ENCODE assay signal across 28 cellular contexts in genomic region chr17:79412110-79412509, GRCh38.
"Had no signal": no experiment of that assay in that cellular context is flagged by ENCODE, and none has a peak within 500 bp of the region (broad histone marks: within the 10 kb centered on the region; RNA-seq: fewer than 3 reads in every experiment).

No MANE protein-coding gene starts in this region.

- H3K4me1 ChIP-seq: ascending aorta, colonic mucosa, foreskin keratinocyte, gastrocnemius medialis, heart left ventricle had no signal

- H3K36me3 ChIP-seq: ascending aorta, breast epithelium, cardiac muscle cell, colonic mucosa, esophagus muscularis mucosa, gastrocnemius medialis, heart left ventricle had no signal

- ATAC-seq: activated CD4-positive, alpha-beta T cell treated with anti-CD3 and anti-CD28 coated beads for 36 hours; activated naive CD4-positive, alpha-beta T cell treated with anti-CD3 and anti-CD28 coated beads, Interleukin-2, amount 50 U/mL, for 72 hours; activated T-cell treated with anti-CD3 and anti-CD28 coated beads, Interleukin-2, amount 50 U/mL, for 72 hours; foreskin keratinocyte; gastrocnemius medialis; heart left ventricle had no signal

- H3K9me3 ChIP-seq: ascending aorta, breast epithelium, colonic mucosa, esophagus muscularis mucosa, gastrocnemius medialis, heart left ventricle had no signal

- H3K4me3 ChIP-seq: ascending aorta, breast epithelium, cardiac muscle cell, colonic mucosa, esophagus muscularis mucosa, gastrocnemius medialis, heart left ventricle had no signal

- FAIRE-seq: endometrium had no signal

- DNase-seq: activated CD4-positive, alpha-beta memory T cell treated with anti-CD3 and anti-CD28 coated beads, Interleukin-2, amount 10 ng/mL, durations not matched to agents 7 days and 5 days; activated CD4-positive, alpha-beta T cell treated with anti-CD3 and anti-CD28 coated beads for 36 hours; activated CD4-positive, alpha-beta T cell treated with anti-CD3 and anti-CD28 coated beads, Interleukin-2, amount 10 ng/mL, durations not matched to agents 24 days and 14 days; activated CD4-positive, CD25-positive, alpha-beta regulatory T cell; activated CD4-positive, CD25-positive, alpha-beta regulatory T cell treated with anti-CD3 and anti-CD28 coated beads, Interleukin-2, amount 50 U/mL, for 72 hours; activated CD8-positive, alpha-beta memory T cell treated with anti-CD3 and anti-CD28 coated beads, Interleukin-2, amount 50 U/mL, for 48 hours; activated gamma-delta T cell; activated naive CD4-positive, alpha-beta T cell; activated naive CD4-positive, alpha-beta T cell treated with anti-CD3 and anti-CD28 coated beads, Interleukin-2, amount 10 ng/mL, durations not matched to agents 7 days and 5 days; activated naive CD8-positive, alpha-beta T cell treated with anti-CD3 and anti-CD28 coated beads, Interleukin-2, amount 10 ng/mL, durations not matched to agents 7 days and 5 days; activated T-cell treated with anti-CD3 and anti-CD28 coated beads for 4 hours; activated T-cell treated with anti-CD3 and anti-CD28 coated beads, Interleukin-2, amount 50 U/mL, for 24 hours; activated T-cell treated with anti-CD3 and anti-CD28 coated beads, Interleukin-2, amount 50 U/mL, for 72 hours; central memory CD4-positive, alpha-beta T cell; cerebellar nuclear complex; colonic mucosa; effector CD8-positive, alpha-beta T cell; foreskin keratinocyte; gastrocnemius medialis; glutamatergic neuron; heart left ventricle; T-helper 2 cell had no signal

- H3K27ac ChIP-seq: ascending aorta, breast epithelium, cardiac muscle cell, colonic mucosa, esophagus muscularis mucosa, foreskin keratinocyte, gastrocnemius medialis, heart left ventricle had no signal
